19 cellular contexts compared by ENCODE assay signal in genomic region chr2:1664698-1665097, GRCh38.
DNase-seq lines count a peak whose midpoint lies in the region; ATAC-seq and TF ChIP-seq lines count a peak whose summit lies in the region.
"Had no signal": no experiment of that assay in that cellular context is flagged by ENCODE, and none has a peak within 500 bp of the region (broad histone marks: within the 10 kb centered on the region; RNA-seq: fewer than 3 reads in every experiment).

No MANE protein-coding gene starts in this region.

- H3K27me3 ChIP-seq in endodermal cell (ENCODE audit: control insufficient read depth, insufficient read depth, low read length, poor library complexity, severe bottlenecking): no peaks in the 10 kb centered on the region
- no peaks in the 10 kb centered on the region for H3K27me3 ChIP-seq in testis
- no peaks in the 10 kb centered on the region for H3K27me3 ChIP-seq in spleen (replicated peaks in 1 of 7)
- H3K27me3 ChIP-seq: BE2C had no signal

- H3K4me3 ChIP-seq in endodermal cell (ENCODE audit: low read length): no peak overlapping the region
- no peak overlapping the region for H3K4me3 ChIP-seq in mucosa of descending colon
- H3K4me3 ChIP-seq in testis: no peak overlapping the region
- no peak overlapping the region for H3K4me3 ChIP-seq in spleen

- intact Hi-C loops in mucosa of descending colon (cut with DNase I, micrococcal nuclease) (no loop called here), testis (cut with DNase I; ENCODE audit: low total_unique reads) (no loop called here), spleen (cut with DNase I; ENCODE audit: low total_unique reads) (no loop called here)

- TF ChIP-seq CTCF in endodermal cell (conservative IDR thresholded peaks at IDR 0.05) (no peak), mucosa of descending colon (IDR thresholded peaks at IDR 0.05) (no peak), testis (IDR thresholded peaks at IDR 0.05) (no peak), spleen (IDR thresholded peaks at IDR 0.05 in 8 of 11, conservative IDR thresholded peaks at IDR 0.05 in 3 of 11) (no peak)

- no peak overlapping the region for H3K27ac Mint-ChIP-seq in endodermal cell
- H3K27ac Mint-ChIP-seq: CD4-positive, alpha-beta T cell had no signal

- peak; percentile 33 for DNase-seq in activated CD8-positive, alpha-beta memory T cell treated with anti-CD3 and anti-CD28 coated beads for 24 hours
- DNase-seq in activated CD8-positive, alpha-beta memory T cell treated with anti-CD3 and anti-CD28 coated beads, Interleukin-2, amount 50 U/mL, for 4 hours: no peak
- peak; percentile 33 for DNase-seq in endodermal cell
- peak in 2 of 3 donors; percentile 0 to 31 for DNase-seq in mucosa of descending colon
- DNase-seq in testis: peak; percentile 5
- no peak for DNase-seq in activated CD4-positive, alpha-beta T cell treated with anti-CD3 and anti-CD28 coated beads, Interleukin-2, amount 50 U/mL, for 48 hours
- no peak for DNase-seq in NCI-H2081 treated with DMSO at 0.1 percent for 48 hours (lab: John Stamatoyannopoulos, UW)
- no peak for DNase-seq in spleen
- DNase-seq: BE2C; CD4-positive, alpha-beta T cell; HCEC 1CT; Kasumi-1; MM.1S; NCI-H1092 treated with DMSO at 0.1 percent for 48 hours; NCI-H1694; NCI-H345; NCI-H526 had no signal

- H3K9ac ChIP-seq in endodermal cell (ENCODE audit: extremely low read depth, low read length, poor library complexity, severe bottlenecking): no peak overlapping the region

- no peaks in the 10 kb centered on the region for H3K9me3 ChIP-seq in endodermal cell (ENCODE audit: control insufficient read depth, low read length)
- no peaks in the 10 kb centered on the region for H3K9me3 ChIP-seq in mucosa of descending colon
- H3K9me3 ChIP-seq in testis: no peaks in the 10 kb centered on the region
- no peaks in the 10 kb centered on the region for H3K9me3 ChIP-seq in spleen
- H3K9me3 ChIP-seq: BE2C had no signal

- peaks cover 3% of the 10 kb centered on the region for H3K9me3 Mint-ChIP-seq in endodermal cell
- H3K9me3 Mint-ChIP-seq: CD4-positive, alpha-beta T cell had no signal

- H3K36me3 ChIP-seq in endodermal cell (ENCODE audit: control insufficient read depth, insufficient read depth, low read length): peaks cover 79% of the 10 kb centered on the region
- peaks cover 3% of the 10 kb centered on the region for H3K36me3 ChIP-seq in mucosa of descending colon (ENCODE audit: low read depth)
- no peaks in the 10 kb centered on the region for H3K36me3 ChIP-seq in testis (ENCODE audit: low read depth, missing control alignments)
- H3K36me3 ChIP-seq in spleen: peaks cover 0 to 64% (median 13%) of the 10 kb centered on the region in 6 donors
- H3K36me3 ChIP-seq: BE2C had no signal

- no peak for TF ChIP-seq POLR2A in testis (IDR thresholded peaks at IDR 0.05)
- no peak for TF ChIP-seq POLR2A in spleen (IDR thresholded peaks at IDR 0.05)

- no peaks in the 10 kb centered on the region for H3K27me3 Mint-ChIP-seq in endodermal cell (ENCODE audit: insufficient read depth)

- H3K4me1 Mint-ChIP-seq in endodermal cell: no peaks in the 10 kb centered on the region

- H3K4me1 ChIP-seq in endodermal cell (ENCODE audit: control insufficient read depth, insufficient read depth, low read length) (no peaks in the 10 kb centered on the region), mucosa of descending colon (ENCODE audit: low read depth) (no peaks in the 10 kb centered on the region), testis (no peaks in the 10 kb centered on the region), spleen (no peaks in the 10 kb centered on the region)
- H3K4me1 ChIP-seq: BE2C had no signal

- ATAC-seq in mucosa of descending colon: no peak

- H3K36me3 Mint-ChIP-seq in endodermal cell (ENCODE audit: low read depth): peaks cover 76% of the 10 kb centered on the region
- H3K36me3 Mint-ChIP-seq: IgD-negative memory B cell had no signal

- H3K27ac ChIP-seq in endodermal cell (ENCODE audit: low read depth, low read length) (no peak overlapping the region), testis (no peak overlapping the region), spleen (no peak overlapping the region)
- H3K27ac ChIP-seq: 22Rv1 had no signal

- 95 to 96% methylated on average over 18 of the region's 18 CpGs for WGBS in endodermal cell (ENCODE audit: insufficient coverage in 1 of 2, insufficient read length in 1 of 2), 2 experiments
- WGBS in testis, 2 donors: 96% methylated on average over 18 of the region's 18 CpGs
- 87 to 94% (median 92%) methylated on average over 13 to 18 of the region's 18 CpGs for WGBS in spleen, 5 donors

- no peak overlapping the region for H3K4me3 Mint-ChIP-seq in endodermal cell
- H3K4me3 Mint-ChIP-seq: CD4-positive, alpha-beta T cell; IgD-negative memory B cell had no signal

Comparison
In these comparisons a context has a peak if more than half of its experiments do, and no peak if none do; other contexts are left out.
1. DNase-seq: peak in activated CD8-positive, alpha-beta memory T cell treated with anti-CD3 and anti-CD28 coated beads for 24 hours (single experiment), endodermal cell (single experiment), mucosa of descending colon (2 of 3) and testis (single experiment); none in activated CD8-positive, alpha-beta memory T cell treated with anti-CD3 and anti-CD28 coated beads, Interleukin-2, amount 50 U/mL, for 4 hours (single experiment), activated CD4-positive, alpha-beta T cell treated with anti-CD3 and anti-CD28 coated beads, Interleukin-2, amount 50 U/mL, for 48 hours (0 of 2), NCI-H2081 treated with DMSO at 0.1 percent for 48 hours (single experiment) and spleen (single experiment).